In the genomic region with DNA sequence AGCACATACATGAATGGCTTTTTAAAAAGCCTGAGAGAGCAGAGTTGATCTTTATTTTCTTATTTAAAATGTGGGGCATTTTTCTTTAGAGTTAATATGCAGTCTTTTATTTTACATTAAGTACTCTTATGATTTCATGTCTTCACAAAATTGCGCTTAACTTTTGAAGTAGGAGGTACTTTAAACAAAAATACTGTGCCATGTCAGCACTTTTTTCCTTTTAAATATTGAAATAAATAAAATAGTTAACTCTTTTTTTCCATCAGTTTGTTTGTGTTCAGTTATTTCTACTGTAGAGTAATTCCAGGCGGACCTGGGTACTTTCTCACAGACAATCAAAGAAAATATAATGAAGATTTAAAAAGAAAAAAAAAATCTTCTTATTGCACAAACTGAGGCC, we compare ENCODE assay signal across 20 cellular contexts.
DNase-seq lines count a peak whose midpoint lies in the region; ATAC-seq, FAIRE-seq and TF ChIP-seq lines count a peak whose summit lies in the region.
"Had no signal": no experiment of that assay in that cellular context is flagged by ENCODE, and none has a peak within 500 bp of the region (broad histone marks: within the 10 kb centered on the region; RNA-seq: fewer than 3 reads in every experiment).

No MANE protein-coding gene starts in this region.

- no peaks in the 10 kb centered on the region for H3K9me3 ChIP-seq in HepG2 (ENCODE audit: low read length)
- H3K9me3 ChIP-seq in right lobe of liver = no peaks in the 10 kb centered on the region
- H3K9me3 ChIP-seq in K562 (replicated peaks; ENCODE audit: control insufficient read depth, insufficient read depth, low read depth, low read length) = no peaks in the 10 kb centered on the region
- no peaks in the 10 kb centered on the region for H3K9me3 ChIP-seq in mesenchymal stem cell (ENCODE audit: control insufficient read depth, low read length)

- peaks cover 0 to 3% of the 10 kb centered on the region in 2 experiments; a peak in 1 of 5 replicates for H3K27me3 ChIP-seq in HepG2 (ENCODE audit: control insufficient read depth in 1 of 2, insufficient read depth in 2 of 2, low read length in 2 of 2)
- H3K27me3 ChIP-seq in right lobe of liver = no peaks in the 10 kb centered on the region
- H3K27me3 ChIP-seq in K562 (ENCODE audit: control insufficient read depth in 2 of 2, insufficient read depth in 2 of 2, low read length in 2 of 2) = no peaks in the 10 kb centered on the region
- H3K27me3 ChIP-seq in mesenchymal stem cell (ENCODE audit: control insufficient read depth in 1 of 2, insufficient read depth in 1 of 2, low read length in 2 of 2) = no peaks in the 10 kb centered on the region

- no peak overlapping the region for H2BK12ac ChIP-seq in mesenchymal stem cell (ENCODE audit: low read length in 2 of 2)

- BruUV-seq in HepG2 (replicated peaks; lab: Mats Ljungman, UMichigan) (no TSS peak), K562 (replicated peaks; lab: Mats Ljungman, UMichigan) (no TSS peak)

- H3K36me3 ChIP-seq in HepG2 (replicated peaks in 1 of 2; ENCODE audit: control insufficient read depth in 1 of 2, insufficient read depth in 2 of 2, low read length in 2 of 2) (no peaks in the 10 kb centered on the region), right lobe of liver (no peaks in the 10 kb centered on the region), K562 (ENCODE audit: control insufficient read depth, insufficient read depth, low read length) (no peaks in the 10 kb centered on the region), mesenchymal stem cell (ENCODE audit: control insufficient read depth in 1 of 2, insufficient read depth in 2 of 2, low read depth in 1 of 2, low read length in 2 of 2) (peaks cover 0 to 11% of the 10 kb centered on the region in 2 experiments)

- TF ChIP-seq POLR2A in HepG2 (IDR thresholded peaks at IDR 0.05; ENCODE audit: insufficient read depth in 1 of 2, low read depth in 2 of 2, low read length in 2 of 2) (no peak), right lobe of liver (IDR thresholded peaks at IDR 0.05) (no peak), K562 (conservative IDR thresholded peaks at IDR 0.05) (no peak)

- no peak overlapping the region for H3K4ac ChIP-seq in mesenchymal stem cell (ENCODE audit: low read depth in 1 of 2, low read length in 2 of 2)

- in situ Hi-C loops in HepG2 (cut with HindIII; ENCODE audit: extremely low pct_ligation_motif_present, low pct_unique_long_range_greater_than_20kb) (no loop called here), K562 (cut with MboI) (no loop called here)

- H2BK120ac ChIP-seq in mesenchymal stem cell (ENCODE audit: low read depth, low read length) = no peak overlapping the region

- H3K9me3 Mint-ChIP-seq in activated naive CD8-positive, alpha-beta T cell treated with anti-CD3 and anti-CD28 coated beads for 36 hours = no peaks in the 10 kb centered on the region
- H3K9me3 Mint-ChIP-seq: CD4-positive, alpha-beta memory T cell had no signal

- H4K20me1 ChIP-seq in HepG2 (ENCODE audit: insufficient read depth, low read length) (no peaks in the 10 kb centered on the region), K562 (replicated peaks; ENCODE audit: control insufficient read depth, insufficient read depth, low read length) (no peaks in the 10 kb centered on the region)

- H3K4me3 ChIP-seq in HepG2 (replicated peaks in 1 of 3; ENCODE audit: insufficient read depth in 1 of 3, low read depth in 2 of 3, low read length in 3 of 3) (no peak overlapping the region), right lobe of liver (no peak overlapping the region), K562 (no peak overlapping the region), mesenchymal stem cell (ENCODE audit: insufficient read depth in 1 of 2, low read depth in 1 of 2, low read length in 2 of 2) (no peak overlapping the region)

- H3K4me1 ChIP-seq in HepG2 (ENCODE audit: insufficient read depth, low read length) (no peaks in the 10 kb centered on the region), right lobe of liver (no peaks in the 10 kb centered on the region), K562 (replicated peaks in 1 of 2; ENCODE audit: control insufficient read depth in 2 of 2, insufficient read depth in 2 of 2, low read length in 2 of 2) (no peaks in the 10 kb centered on the region), mesenchymal stem cell (ENCODE audit: control insufficient read depth, insufficient read depth, low read depth, low read length) (peaks cover 11% of the 10 kb centered on the region)

- H3K18ac ChIP-seq in mesenchymal stem cell (ENCODE audit: low read depth in 1 of 2, low read length in 2 of 2) = no peak overlapping the region

- H3K4me2 ChIP-seq in HepG2 (ENCODE audit: low read depth, low read length) (no peak overlapping the region), K562 (ENCODE audit: insufficient read depth, low read length) (no peak overlapping the region), mesenchymal stem cell (ENCODE audit: low read length, poor library complexity, severe bottlenecking) (no peak overlapping the region)

- H4K91ac ChIP-seq in mesenchymal stem cell (ENCODE audit: low read length) = no peak overlapping the region

- H3K27ac ChIP-seq in HepG2 (ENCODE audit: extremely low read length, insufficient read depth, low read length) (no peak overlapping the region), right lobe of liver (no peak overlapping the region), K562 (ENCODE audit: extremely low read depth, low read depth, low read length) (no peak overlapping the region), mesenchymal stem cell (ENCODE audit: low read length, poor library complexity, severe bottlenecking) (no peak overlapping the region)

- no peak overlapping the region for H4K8ac ChIP-seq in mesenchymal stem cell (ENCODE audit: low read length)

- H3K27me3 Mint-ChIP-seq in activated naive CD8-positive, alpha-beta T cell treated with anti-CD3 and anti-CD28 coated beads for 36 hours = no peaks in the 10 kb centered on the region
- H3K27me3 Mint-ChIP-seq: CD4-positive, alpha-beta memory T cell had no signal

- 12% methylated on average over 2 of the region's 2 CpGs for WGBS in HepG2 (ENCODE audit: low lambda C conversion rate)
- WGBS in right lobe of liver (ENCODE audit: insufficient coverage, low coverage, low lambda C conversion rate, missing lambda C conversion rate) = 96% methylated on average over 2 of the region's 2 CpGs
- WGBS in K562 (ENCODE audit: insufficient coverage, low coverage, missing lambda C conversion rate) = 32% methylated on average over 2 of the region's 2 CpGs
- no CpG with 5 or more reads among the region's 2 CpGs for WGBS in mesenchymal stem cell

- TF ChIP-seq CTCF in HepG2 (CRISPR knock-in tag; IDR thresholded peaks at IDR 0.05) = no peak
- no peak for TF ChIP-seq CTCF in right lobe of liver (IDR thresholded peaks at IDR 0.05)
- TF ChIP-seq CTCF in K562 (IDR thresholded peaks at IDR 0.05 in 2 of 3, conservative IDR thresholded peaks at IDR 0.05 in 1 of 3; ENCODE audit: insufficient read depth in 2 of 3, low read depth in 1 of 3, low read length in 3 of 3) = no peak

- H2AFZ ChIP-seq in HepG2 (ENCODE audit: low read length) (no peak overlapping the region), K562 (ENCODE audit: low read depth, low read length) (no peak overlapping the region), mesenchymal stem cell (ENCODE audit: low read depth, low read length) (no peak overlapping the region)

- no peak for FAIRE-seq in HepG2 (lab: Jason Lieb, UNC)
- no peak for FAIRE-seq in K562 (lab: Jason Lieb, UNC)
- FAIRE-seq: GM12891, GM18507 had no signal

- H3K36me3 Mint-ChIP-seq in activated naive CD8-positive, alpha-beta T cell treated with anti-CD3 and anti-CD28 coated beads for 36 hours = no peaks in the 10 kb centered on the region
- H3K36me3 Mint-ChIP-seq: CD4-positive, alpha-beta memory T cell had no signal

- peaks cover 2% of the 10 kb centered on the region for H3K4me1 Mint-ChIP-seq in activated naive CD8-positive, alpha-beta T cell treated with anti-CD3 and anti-CD28 coated beads for 36 hours
- H3K4me1 Mint-ChIP-seq: CD4-positive, alpha-beta memory T cell had no signal

- intact Hi-C loops in HepG2 (cut with micrococcal nuclease; ENCODE audit: unreplicated experiment) = no loop called here
- intact Hi-C loops in right lobe of liver (cut with DNase I) = no loop called here
- intact Hi-C loops in K562 (cut with micrococcal nuclease) = no loop called here

- H3K79me2 ChIP-seq in HepG2 (ENCODE audit: insufficient read depth, low read length) (no peaks in the 10 kb centered on the region), K562 (ENCODE audit: control insufficient read depth, insufficient read depth, low read length) (no peaks in the 10 kb centered on the region)

- no peak overlapping the region for H3K27ac Mint-ChIP-seq in activated naive CD8-positive, alpha-beta T cell treated with anti-CD3 and anti-CD28 coated beads for 36 hours
- H3K27ac Mint-ChIP-seq: CD4-positive, alpha-beta memory T cell had no signal

- CTCF ChIA-PET in HepG2 (lab: Yijun Ruan, JAX; ENCODE audit: low intra/inter-chr PET ratio, low total read pairs) (no interaction called here), K562 (lab: Yijun Ruan, JAX; ENCODE audit: low intra/inter-chr PET ratio) (no interaction called here)

- POLR2A ChIA-PET in HepG2 (lab: Yijun Ruan, JAX) = no interaction called here
- POLR2A ChIA-PET in K562 (lab: Yijun Ruan, JAX) = interaction anchor here (0.8 kb wide), 1 partner anchor 18 kb away, joined by 3 read pairs; no protein-coding TSS in a partner anchor

- no peak overlapping the region for H3K9ac ChIP-seq in HepG2 (ENCODE audit: insufficient read depth, low read depth, low read length)
- H3K9ac ChIP-seq in K562 (ENCODE audit: insufficient read depth in 1 of 2, low read depth in 2 of 2, low read length in 2 of 2) = no peak overlapping the region
- no peak overlapping the region for H3K9ac ChIP-seq in mesenchymal stem cell (ENCODE audit: low read length)

- no peak overlapping the region for H3K23ac ChIP-seq in mesenchymal stem cell (ENCODE audit: low read length in 2 of 2)

- no peaks in the 10 kb centered on the region for H3K9me1 ChIP-seq in K562 (ENCODE audit: control insufficient read depth, insufficient read depth, low read length)

- ATAC-seq in HepG2 (no peak), right lobe of liver (no peak), K562 (no peak), GM18867 (IDR thresholded peaks at IDR 0.05; ENCODE audit: unreplicated experiment) (no peak)

- H3K14ac ChIP-seq in mesenchymal stem cell (ENCODE audit: low read length in 2 of 2) = no peak overlapping the region

- no peak for TF ChIP-seq RAD21 in HepG2 (CRISPR knock-in tag; IDR thresholded peaks at IDR 0.05)
- TF ChIP-seq RAD21 in K562 (CRISPR knock-in tag; conservative IDR thresholded peaks at IDR 0.05 in 1 of 2, IDR thresholded peaks at IDR 0.05 in 1 of 2) = no peak

- H3K4me3 Mint-ChIP-seq in activated naive CD8-positive, alpha-beta T cell treated with anti-CD3 and anti-CD28 coated beads for 36 hours = no peak overlapping the region
- H3K4me3 Mint-ChIP-seq: CD4-positive, alpha-beta memory T cell had no signal

- no peak overlapping the region for H2BK15ac ChIP-seq in mesenchymal stem cell (ENCODE audit: low read depth, poor library complexity, severe bottlenecking)

- TF ChIP-seq EP300 in HepG2 (IDR thresholded peaks at IDR 0.05; ENCODE audit: low read depth in 2 of 2, low read length in 2 of 2) = no peak
- no peak for TF ChIP-seq EP300 in HepG2 (CRISPR knock-in tag; IDR thresholded peaks at IDR 0.05; ENCODE audit: borderline replicate concordance)
- TF ChIP-seq EP300 in K562 (IDR thresholded peaks at IDR 0.05; ENCODE audit: low read length) = no peak

- peaks cover 11% of the 10 kb centered on the region for H3K79me1 ChIP-seq in mesenchymal stem cell (replicated peaks; ENCODE audit: low read length, poor library complexity, severe bottlenecking)

- H2BK5ac ChIP-seq in mesenchymal stem cell (ENCODE audit: low read depth, low read length, poor library complexity, severe bottlenecking) = no peak overlapping the region

- H2AK5ac ChIP-seq in mesenchymal stem cell (ENCODE audit: low read length, severe bottlenecking) = peak overlapping the region; percentile 81

- no peak for DNase-seq in HepG2 (ENCODE audit: low spot score)
- DNase-seq in right lobe of liver = no peak
- no peak for DNase-seq in K562 (ENCODE audit: extremely low read depth in 1 of 4, low spot score in 3 of 4)
- DNase-seq in mesenchymal stem cell = no peak
- no peak for DNase-seq in NCI-H345 (lab: John Stamatoyannopoulos, UW)
- DNase-seq in activated naive CD8-positive, alpha-beta T cell treated with anti-CD3 and anti-CD28 coated beads for 36 hours = no peak
- DNase-seq: 8988T; C1 segment of cervical spinal cord; Calu3; CD4-positive, alpha-beta memory T cell; COR-L47; DMS53; DMS79 treated with DMSO at 0.1 percent for 48 hours; GF-D8; GOT3; H7; HCEC 1CT had no signal

Comparison
In these comparisons a context has a peak if more than half of its experiments do, and no peak if none do; other contexts are left out.
1. Of the 241 proteins assayed by ChIP-seq in both HepG2 and K562: peak only in HepG2: none; only in K562: MAFG; in both: MAFF and MAFK; in neither: 238.